ENCODE assay signal across 1 cellular context in the genomic region with DNA sequence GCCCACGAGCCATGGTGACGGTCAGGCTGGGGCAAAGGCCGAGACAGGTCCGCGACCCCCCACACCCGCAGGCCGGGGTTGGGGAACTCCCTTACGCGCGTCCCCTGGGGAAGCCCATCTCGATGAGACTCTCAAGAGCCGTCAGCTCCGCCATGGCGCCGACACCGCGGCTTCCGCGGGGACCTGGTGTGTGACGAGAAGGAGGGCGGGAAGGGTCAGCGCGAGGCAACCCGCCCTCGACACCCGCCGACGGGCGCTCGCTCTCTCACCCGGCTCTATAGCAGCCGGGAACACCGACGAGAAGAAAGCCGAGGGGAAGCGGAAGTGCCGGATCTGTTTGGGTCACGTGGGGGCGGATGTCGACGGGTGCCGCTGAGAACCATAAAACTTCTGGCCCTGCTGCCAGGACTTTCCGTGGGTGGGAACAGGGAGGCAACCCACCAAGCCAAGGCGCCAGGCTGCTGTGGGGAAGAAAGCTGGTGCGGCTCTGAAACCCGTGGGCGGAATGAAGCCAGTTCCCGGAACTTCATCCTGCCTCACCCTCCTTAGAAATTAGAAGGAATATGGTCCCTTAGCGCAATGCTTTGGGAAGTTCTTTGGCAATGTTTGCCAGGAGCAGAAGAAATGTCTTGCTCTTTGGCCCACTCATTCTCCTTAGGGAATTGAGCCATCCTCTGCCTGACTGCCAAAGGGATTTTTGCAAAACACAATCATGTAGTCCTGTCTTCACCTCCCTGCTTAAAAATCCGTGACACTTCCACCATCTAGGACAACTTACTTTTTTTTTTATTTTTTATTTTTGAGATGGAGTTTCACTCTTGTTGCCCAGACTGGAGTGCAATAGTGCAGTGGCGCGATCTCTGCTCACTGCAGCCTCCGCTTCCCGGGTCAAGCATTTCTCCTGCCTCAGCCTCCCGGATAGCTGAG.
TF ChIP-seq lines count a peak whose summit lies in the region.

A gene with protein sequence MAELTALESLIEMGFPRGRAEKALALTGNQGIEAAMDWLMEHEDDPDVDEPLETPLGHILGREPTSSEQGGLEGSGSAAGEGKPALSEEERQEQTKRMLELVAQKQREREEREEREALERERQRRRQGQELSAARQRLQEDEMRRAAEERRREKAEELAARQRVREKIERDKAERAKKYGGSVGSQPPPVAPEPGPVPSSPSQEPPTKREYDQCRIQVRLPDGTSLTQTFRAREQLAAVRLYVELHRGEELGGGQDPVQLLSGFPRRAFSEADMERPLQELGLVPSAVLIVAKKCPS (minus strand): TSS at position 304 of the 927 bp plus-strand sequence. CDS start 150 bp downstream, at position 154.

TF ChIP-seq in Ishikawa, 13 proteins besides CTCF, POLR2A, EP300 and RAD21 (continued from another document):
- TF ChIP-seq, protein P1, sequence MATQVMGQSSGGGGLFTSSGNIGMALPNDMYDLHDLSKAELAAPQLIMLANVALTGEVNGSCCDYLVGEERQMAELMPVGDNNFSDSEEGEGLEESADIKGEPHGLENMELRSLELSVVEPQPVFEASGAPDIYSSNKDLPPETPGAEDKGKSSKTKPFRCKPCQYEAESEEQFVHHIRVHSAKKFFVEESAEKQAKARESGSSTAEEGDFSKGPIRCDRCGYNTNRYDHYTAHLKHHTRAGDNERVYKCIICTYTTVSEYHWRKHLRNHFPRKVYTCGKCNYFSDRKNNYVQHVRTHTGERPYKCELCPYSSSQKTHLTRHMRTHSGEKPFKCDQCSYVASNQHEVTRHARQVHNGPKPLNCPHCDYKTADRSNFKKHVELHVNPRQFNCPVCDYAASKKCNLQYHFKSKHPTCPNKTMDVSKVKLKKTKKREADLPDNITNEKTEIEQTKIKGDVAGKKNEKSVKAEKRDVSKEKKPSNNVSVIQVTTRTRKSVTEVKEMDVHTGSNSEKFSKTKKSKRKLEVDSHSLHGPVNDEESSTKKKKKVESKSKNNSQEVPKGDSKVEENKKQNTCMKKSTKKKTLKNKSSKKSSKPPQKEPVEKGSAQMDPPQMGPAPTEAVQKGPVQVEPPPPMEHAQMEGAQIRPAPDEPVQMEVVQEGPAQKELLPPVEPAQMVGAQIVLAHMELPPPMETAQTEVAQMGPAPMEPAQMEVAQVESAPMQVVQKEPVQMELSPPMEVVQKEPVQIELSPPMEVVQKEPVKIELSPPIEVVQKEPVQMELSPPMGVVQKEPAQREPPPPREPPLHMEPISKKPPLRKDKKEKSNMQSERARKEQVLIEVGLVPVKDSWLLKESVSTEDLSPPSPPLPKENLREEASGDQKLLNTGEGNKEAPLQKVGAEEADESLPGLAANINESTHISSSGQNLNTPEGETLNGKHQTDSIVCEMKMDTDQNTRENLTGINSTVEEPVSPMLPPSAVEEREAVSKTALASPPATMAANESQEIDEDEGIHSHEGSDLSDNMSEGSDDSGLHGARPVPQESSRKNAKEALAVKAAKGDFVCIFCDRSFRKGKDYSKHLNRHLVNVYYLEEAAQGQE (IDR thresholded peaks at IDR 0.05; ENCODE audit: low read depth) = no peak
- TF ChIP-seq YY1 (IDR thresholded peaks at IDR 0.05; ENCODE audit: low read depth) (peak; percentile 46; the same call in 1 of the 2 replicates), TCF12 (IDR thresholded peaks at IDR 0.05; ENCODE audit: low read depth) (peak; percentile 62)
